ENCODE assay signal across 8 cellular contexts in the genomic region with DNA sequence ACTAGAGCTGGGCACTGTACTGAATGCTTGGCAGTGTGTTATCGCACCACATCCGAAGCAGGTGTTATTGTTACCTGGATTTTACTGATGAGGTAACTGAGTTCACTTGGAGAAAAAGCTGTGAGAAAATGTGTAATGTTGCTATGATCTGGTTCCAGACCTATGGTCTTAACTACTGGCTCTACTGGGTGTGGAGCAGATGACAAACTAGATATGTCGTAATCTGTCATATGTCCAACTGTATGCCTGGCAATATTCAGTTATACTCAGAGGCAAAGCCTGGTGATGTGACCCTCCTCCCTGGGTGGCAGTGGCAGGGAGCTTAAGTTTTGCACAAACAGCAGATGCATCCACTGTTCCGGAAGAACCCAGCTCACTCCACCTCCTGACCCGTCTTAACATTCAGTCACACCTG. TPM values are rescaled to one million over a fixed set of nuclear protein-coding genes. Genes with fewer than 3 reads are reported as not detected.
DNase-seq lines count a peak whose midpoint lies in the region; ATAC-seq, FAIRE-seq and TF ChIP-seq lines count a peak whose summit lies in the region.

No MANE protein-coding gene starts in this region.

- CTCF ChIA-PET in HEK293T (lab: Yijun Ruan, JAX): interaction anchor here (0.7 to 1.5 kb wide), 5 partner anchors 13 to 64 kb away, joined by 3 to 9 read pairs (median 4); partner anchors contain the start of gene SCD

- no peaks in the 10 kb centered on the region for H3K9me3 Mint-ChIP-seq in neural crest cell

- POLR2A ChIA-PET in HEK293T (lab: Yijun Ruan, JAX): interaction anchor here (1.0 to 1.7 kb wide), 5 partner anchors 11 to 28 kb away, joined by 4 to 45 read pairs (median 6); partner anchors contain the start of gene SCD

- peak overlapping the region; percentile 86 for H3K4me3 Mint-ChIP-seq in neural crest cell

- no peak for ATAC-seq in GM21367 (IDR thresholded peaks at IDR 0.05; ENCODE audit: unreplicated experiment)

- DNase-seq in NCI-H82 (lab: John Stamatoyannopoulos, UW) (peak; percentile 17), NCI-H82 treated with DMSO at 0.1 percent for 48 hours (lab: John Stamatoyannopoulos, UW; ENCODE audit: unreplicated experiment) (no peak), SIG-M5 (lab: John Stamatoyannopoulos, UW) (peak; percentile 56), dermis blood vessel endothelial cell (peak; percentile 44), neural crest cell (ENCODE audit: low read depth, low spot score) (no peak), HTR-8/SVneo (ENCODE audit: insufficient read length, low spot score) (no peak), HEK293T (ENCODE audit: extremely low spot score) (no peak)

- TF ChIP-seq CTCF in neural crest cell (conservative IDR thresholded peaks at IDR 0.05): no peak

- no peaks in the 10 kb centered on the region for H3K27me3 Mint-ChIP-seq in neural crest cell (ENCODE audit: low read depth)

- H3K27ac Mint-ChIP-seq in neural crest cell (ENCODE audit: unreplicated experiment): peak overlapping the region; percentile 89

- H3K36me3 Mint-ChIP-seq in neural crest cell (ENCODE audit: low read depth): no peaks in the 10 kb centered on the region

- peaks cover 38% of the 10 kb centered on the region for H3K4me1 Mint-ChIP-seq in neural crest cell

- no peak for FAIRE-seq in HTR-8/SVneo (lab: Jason Lieb, UNC)

TF ChIP-seq in HEK293T, 16 proteins besides CTCF, POLR2A, EP300 and RAD21:
- no peak for TF ChIP-seq TARDBP (IDR thresholded peaks at IDR 0.05)
- TF ChIP-seq FOXA1 (IDR thresholded peaks at IDR 0.05): no peak
- no peak for TF ChIP-seq CTBP1 (IDR thresholded peaks at IDR 0.05; ENCODE audit: borderline replicate concordance)
- no peak for TF ChIP-seq ARNT (IDR thresholded peaks at IDR 0.05)
- no peak for TF ChIP-seq PKNOX1 (IDR thresholded peaks at IDR 0.05)
- no peak for TF ChIP-seq FOXM1 (IDR thresholded peaks at IDR 0.05; ENCODE audit: borderline replicate concordance)
- TF ChIP-seq LEF1 (IDR thresholded peaks at IDR 0.05; ENCODE audit: borderline replicate concordance): no peak

RNA-seq across cellular contexts. Expression of gene SCD, which starts 23.5 kb away (rescaled TPM):
- total RNA-seq in dermis blood vessel endothelial cell (62.3 and 297 TPM in 2 replicates), neural crest cell (969 and 975 TPM in 2 replicates)

RNA-seq across cellular contexts. Expression of gene PKD2L1, which starts 40.5 kb away (rescaled TPM):
- total RNA-seq in dermis blood vessel endothelial cell (not detected in 2 replicates), neural crest cell (0.14 TPM in 1 of 2 replicates, not detected in the other)

Comparison
In these comparisons a context has a peak if more than half of its experiments do, and no peak if none do; other contexts are left out.
1. DNase-seq: peak in NCI-H82 (single experiment), SIG-M5 (single experiment) and dermis blood vessel endothelial cell (single experiment); none in NCI-H82 treated with DMSO at 0.1 percent for 48 hours (single experiment), neural crest cell (single experiment), HTR-8/SVneo (single experiment) and HEK293T (single experiment).